1 cellular context compared by ENCODE assay signal in the genomic region with DNA sequence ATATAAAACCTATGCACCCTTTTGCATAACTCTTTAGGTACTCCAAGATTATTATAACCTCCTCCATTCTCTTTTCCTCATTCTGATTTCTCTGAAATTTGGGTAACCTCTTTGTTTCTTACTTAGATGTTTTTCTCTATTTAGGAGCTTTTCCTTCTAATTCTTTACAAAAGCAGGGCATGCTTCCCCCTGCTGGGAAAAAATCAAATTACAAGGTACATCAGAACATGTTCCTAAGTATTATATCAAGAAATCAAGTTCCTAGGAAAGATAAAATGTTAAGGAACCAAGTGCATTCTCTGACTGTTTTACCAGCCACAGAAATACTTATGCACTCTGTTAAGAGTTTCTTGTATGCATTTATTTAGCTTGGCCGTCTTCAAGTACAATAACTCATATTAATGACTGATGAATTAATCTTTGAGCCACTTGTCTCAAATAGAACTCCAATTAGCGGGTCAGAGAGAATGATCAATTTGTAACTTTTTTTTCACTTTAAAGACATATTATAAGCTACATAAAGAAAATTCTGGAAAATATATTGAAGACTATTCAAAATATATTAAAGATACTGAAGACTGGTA.
TF ChIP-seq lines count a peak whose summit lies in the region.

No MANE protein-coding gene starts in this region.

TF ChIP-seq in SK-N-SH, 30 proteins besides CTCF, POLR2A, EP300 and RAD21 (continued from another document):
- TF ChIP-seq, protein P1, sequence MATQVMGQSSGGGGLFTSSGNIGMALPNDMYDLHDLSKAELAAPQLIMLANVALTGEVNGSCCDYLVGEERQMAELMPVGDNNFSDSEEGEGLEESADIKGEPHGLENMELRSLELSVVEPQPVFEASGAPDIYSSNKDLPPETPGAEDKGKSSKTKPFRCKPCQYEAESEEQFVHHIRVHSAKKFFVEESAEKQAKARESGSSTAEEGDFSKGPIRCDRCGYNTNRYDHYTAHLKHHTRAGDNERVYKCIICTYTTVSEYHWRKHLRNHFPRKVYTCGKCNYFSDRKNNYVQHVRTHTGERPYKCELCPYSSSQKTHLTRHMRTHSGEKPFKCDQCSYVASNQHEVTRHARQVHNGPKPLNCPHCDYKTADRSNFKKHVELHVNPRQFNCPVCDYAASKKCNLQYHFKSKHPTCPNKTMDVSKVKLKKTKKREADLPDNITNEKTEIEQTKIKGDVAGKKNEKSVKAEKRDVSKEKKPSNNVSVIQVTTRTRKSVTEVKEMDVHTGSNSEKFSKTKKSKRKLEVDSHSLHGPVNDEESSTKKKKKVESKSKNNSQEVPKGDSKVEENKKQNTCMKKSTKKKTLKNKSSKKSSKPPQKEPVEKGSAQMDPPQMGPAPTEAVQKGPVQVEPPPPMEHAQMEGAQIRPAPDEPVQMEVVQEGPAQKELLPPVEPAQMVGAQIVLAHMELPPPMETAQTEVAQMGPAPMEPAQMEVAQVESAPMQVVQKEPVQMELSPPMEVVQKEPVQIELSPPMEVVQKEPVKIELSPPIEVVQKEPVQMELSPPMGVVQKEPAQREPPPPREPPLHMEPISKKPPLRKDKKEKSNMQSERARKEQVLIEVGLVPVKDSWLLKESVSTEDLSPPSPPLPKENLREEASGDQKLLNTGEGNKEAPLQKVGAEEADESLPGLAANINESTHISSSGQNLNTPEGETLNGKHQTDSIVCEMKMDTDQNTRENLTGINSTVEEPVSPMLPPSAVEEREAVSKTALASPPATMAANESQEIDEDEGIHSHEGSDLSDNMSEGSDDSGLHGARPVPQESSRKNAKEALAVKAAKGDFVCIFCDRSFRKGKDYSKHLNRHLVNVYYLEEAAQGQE (IDR thresholded peaks at IDR 0.05; ENCODE audit: low read depth, low read length), result no peak
TF ChIP-seq in SK-N-SH: peak in this region for 1.
